In the genomic region with DNA sequence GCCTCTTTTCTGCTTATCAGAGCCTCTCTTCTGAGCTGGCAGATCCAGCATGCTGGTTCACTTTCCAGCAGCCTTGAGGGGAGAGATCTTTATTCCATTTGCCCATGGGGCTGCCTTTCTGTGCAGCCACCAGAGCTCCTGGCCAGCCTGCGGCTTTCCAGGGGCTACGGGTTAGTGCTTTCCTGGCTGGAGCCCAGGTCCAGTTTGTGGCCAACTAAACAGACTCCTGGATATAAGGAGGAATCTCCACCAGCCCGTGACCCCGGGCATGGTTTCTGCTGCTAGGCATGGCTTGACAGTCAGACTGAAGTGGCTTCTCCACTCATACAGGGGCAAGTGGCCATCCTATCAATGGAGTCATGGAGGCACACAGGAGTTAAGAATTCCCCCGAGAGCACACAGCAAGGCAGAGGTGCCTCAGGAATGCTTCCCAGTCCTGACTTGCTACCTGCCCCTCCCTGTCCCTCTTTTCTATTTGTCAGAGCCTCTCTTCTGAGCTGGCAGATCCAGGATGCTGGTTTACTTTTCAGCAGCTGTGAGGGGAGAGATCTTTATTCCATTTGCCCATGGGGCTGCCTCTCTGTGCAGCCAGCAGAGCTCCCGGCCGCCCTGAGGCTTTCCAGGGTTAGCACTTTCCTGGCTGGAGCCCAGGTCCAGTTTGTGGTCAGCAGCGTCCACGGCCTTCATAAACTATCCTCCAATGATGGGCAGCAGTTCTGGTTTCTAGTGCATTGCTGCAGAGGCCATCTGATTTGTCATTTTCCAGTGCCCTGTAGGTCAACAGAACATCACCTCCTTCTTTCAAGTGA, we compare ENCODE assay signal across 18 cellular contexts. TPM values are rescaled to one million over a fixed set of nuclear protein-coding genes. Genes with fewer than 3 reads are reported as not detected.
DNase-seq lines count a peak whose midpoint lies in the region; ATAC-seq and TF ChIP-seq lines count a peak whose summit lies in the region.
"Had no signal": no experiment of that assay in that cellular context is flagged by ENCODE, and none has a peak within 500 bp of the region (broad histone marks: within the 10 kb centered on the region; RNA-seq: fewer than 3 reads in every experiment).

No MANE protein-coding gene starts in this region.

- TF ChIP-seq CTCF in HFFc6 (IDR thresholded peaks at IDR 0.05) (no peak), neural progenitor cell (IDR thresholded peaks at IDR 0.05) (no peak)

- no peaks in the 10 kb centered on the region for H3K27me3 ChIP-seq in stomach smooth muscle (ENCODE audit: control insufficient read depth in 1 of 2, insufficient read depth in 2 of 2, low read length in 2 of 2)
- H3K27me3 ChIP-seq in neural progenitor cell = no peaks in the 10 kb centered on the region
- H3K27me3 ChIP-seq: BLaER1 had no signal

- H3K9me3 Mint-ChIP-seq in HFFc6 = peaks cover 14% of the 10 kb centered on the region
- peaks cover 16% of the 10 kb centered on the region for H3K9me3 Mint-ChIP-seq in neural progenitor cell
- peaks cover 8% of the 10 kb centered on the region for H3K9me3 Mint-ChIP-seq in activated CD4-positive, alpha-beta T cell treated with anti-CD3 and anti-CD28 coated beads, Interleukin-2, amount 10 ng/mL, durations not matched to agents 7 days and 5 days

- H3K4me3 ChIP-seq in stomach smooth muscle (ENCODE audit: low read length in 2 of 2) (no peak overlapping the region), neural progenitor cell (no peak overlapping the region)
- H3K4me3 ChIP-seq: BLaER1 had no signal

- H3K36me3 ChIP-seq in stomach smooth muscle (ENCODE audit: control insufficient read depth in 2 of 2, insufficient read depth in 2 of 2, low read length in 2 of 2) (peaks cover 5 to 9% of the 10 kb centered on the region in 2 donors), neural progenitor cell (no peaks in the 10 kb centered on the region)

- H3K36me3 Mint-ChIP-seq in HFFc6 (ENCODE audit: low read depth) = peaks cover 13% of the 10 kb centered on the region
- peaks cover 4% of the 10 kb centered on the region for H3K36me3 Mint-ChIP-seq in neural progenitor cell
- no peaks in the 10 kb centered on the region for H3K36me3 Mint-ChIP-seq in activated CD4-positive, alpha-beta T cell treated with anti-CD3 and anti-CD28 coated beads, Interleukin-2, amount 10 ng/mL, durations not matched to agents 7 days and 5 days (ENCODE audit: low read depth)
- H3K36me3 Mint-ChIP-seq: memory B cell had no signal

- no peaks in the 10 kb centered on the region for H3K9me3 ChIP-seq in stomach smooth muscle (ENCODE audit: control insufficient read depth in 2 of 2, low read length in 2 of 2)
- no peaks in the 10 kb centered on the region for H3K9me3 ChIP-seq in neural progenitor cell (ENCODE audit: low read depth)

- no peak overlapping the region for H2AFZ ChIP-seq in neural progenitor cell (replicated peaks)

- H3K4me3 Mint-ChIP-seq in HFFc6 (no peak overlapping the region), neural progenitor cell (no peak overlapping the region)
- no peak overlapping the region for H3K4me3 Mint-ChIP-seq in activated CD4-positive, alpha-beta T cell treated with anti-CD3 and anti-CD28 coated beads, Interleukin-2, amount 10 ng/mL, durations not matched to agents 7 days and 5 days
- H3K4me3 Mint-ChIP-seq: activated naive CD4-positive, alpha-beta T cell treated with anti-CD3 and anti-CD28 coated beads for 36 hours; central memory CD8-positive, alpha-beta T cell; memory B cell; type B pancreatic cell had no signal

- H3K27me3 Mint-ChIP-seq in HFFc6 (ENCODE audit: insufficient read depth) (peaks cover 4% of the 10 kb centered on the region), neural progenitor cell (ENCODE audit: insufficient read depth, low read depth) (no peaks in the 10 kb centered on the region)
- H3K27me3 Mint-ChIP-seq in activated CD4-positive, alpha-beta T cell treated with anti-CD3 and anti-CD28 coated beads, Interleukin-2, amount 10 ng/mL, durations not matched to agents 7 days and 5 days = no peaks in the 10 kb centered on the region
- H3K27me3 Mint-ChIP-seq: type B pancreatic cell had no signal

- H4K20me1 ChIP-seq in neural progenitor cell (ENCODE audit: low read depth) = no peaks in the 10 kb centered on the region
- H4K20me1 ChIP-seq: BLaER1 had no signal

- no peaks in the 10 kb centered on the region for H3F3A ChIP-seq in neural progenitor cell (ENCODE audit: low read depth)

- CTCF ChIA-PET in activated CD4-positive, alpha-beta T cell treated with anti-CD3 and anti-CD28 coated beads, Interleukin-2, amount 10 ng/mL, durations not matched to agents 7 days and 5 days (lab: Charles Lee) = interaction anchor here (1.1 to 1.4 kb wide), 3 partner anchors 9 to 10 kb away, joined by 3 to 4 read pairs (median 3); no protein-coding TSS in a partner anchor

- H3K9ac ChIP-seq in stomach smooth muscle (ENCODE audit: low read length in 2 of 2) (peak overlapping the region in 1 of 2 donors; percentile 29), neural progenitor cell (no peak overlapping the region)
- H3K9ac ChIP-seq: BLaER1 had no signal

- no peak for ATAC-seq in HG03175 (IDR thresholded peaks at IDR 0.05; ENCODE audit: unreplicated experiment)
- ATAC-seq: PC-3 had no signal

- H3K27ac ChIP-seq in stomach smooth muscle (ENCODE audit: low read length) (peak overlapping the region; percentile 94), neural progenitor cell (no peak overlapping the region)
- H3K27ac ChIP-seq: BLaER1 had no signal

- H3K4me1 ChIP-seq in stomach smooth muscle (ENCODE audit: control insufficient read depth, insufficient read depth, low read length) (peaks cover 78% of the 10 kb centered on the region), neural progenitor cell (peaks cover 6% of the 10 kb centered on the region)

- DNase-seq in HFFc6 = peak; percentile 52
- DNase-seq in astrocyte of the hippocampus (ENCODE audit: low read depth, low spot score) = peak; percentile 29
- DNase-seq in kidney glomerular epithelial cell (lab: John Stamatoyannopoulos, UW) = peak; percentile 78
- DNase-seq in neural progenitor cell (ENCODE audit: low spot score) = no peak
- no peak for DNase-seq in activated CD4-positive, alpha-beta T cell treated with anti-CD3 and anti-CD28 coated beads, Interleukin-2, amount 10 ng/mL, durations not matched to agents 7 days and 5 days
- DNase-seq in NCI-H526 treated with DMSO at 0.1 percent for 48 hours (lab: John Stamatoyannopoulos, UW) = no peak
- DNase-seq: activated CD4-positive, CD25-positive, alpha-beta regulatory T cell; activated naive CD4-positive, alpha-beta T cell treated with anti-CD3 and anti-CD28 coated beads for 36 hours; hypothalamus; NCI-H1105 treated with DMSO at 0.1 percent for 48 hours; occipital lobe; PC-3 had no signal

- H3K27ac Mint-ChIP-seq in HFFc6 (no peak overlapping the region), neural progenitor cell (no peak overlapping the region)
- H3K27ac Mint-ChIP-seq in activated CD4-positive, alpha-beta T cell treated with anti-CD3 and anti-CD28 coated beads, Interleukin-2, amount 10 ng/mL, durations not matched to agents 7 days and 5 days = no peak overlapping the region
- H3K27ac Mint-ChIP-seq: activated naive CD4-positive, alpha-beta T cell treated with anti-CD3 and anti-CD28 coated beads for 36 hours; memory B cell; type B pancreatic cell had no signal

- no peaks in the 10 kb centered on the region for H3K79me2 ChIP-seq in neural progenitor cell (ENCODE audit: low read depth)

- H3K4me1 Mint-ChIP-seq in HFFc6 (ENCODE audit: low read depth) = peaks cover 28% of the 10 kb centered on the region
- peaks cover 8% of the 10 kb centered on the region for H3K4me1 Mint-ChIP-seq in neural progenitor cell
- H3K4me1 Mint-ChIP-seq in activated CD4-positive, alpha-beta T cell treated with anti-CD3 and anti-CD28 coated beads, Interleukin-2, amount 10 ng/mL, durations not matched to agents 7 days and 5 days = no peaks in the 10 kb centered on the region
- H3K4me1 Mint-ChIP-seq: central memory CD8-positive, alpha-beta T cell; memory B cell had no signal

- POLR2A ChIA-PET in activated CD4-positive, alpha-beta T cell treated with anti-CD3 and anti-CD28 coated beads, Interleukin-2, amount 10 ng/mL, durations not matched to agents 7 days and 5 days (lab: Charles Lee) = no interaction called here

- H3K4me2 ChIP-seq in neural progenitor cell = no peak overlapping the region
- H3K4me2 ChIP-seq: BLaER1 had no signal

RNA-seq across cellular contexts. Expression of a gene that starts 35.9 kb away (rescaled TPM):
- 1 to 10 TPM; 1.8 to 4.0 (median 2.1) TPM for total RNA-seq in HFFc6 (2021; fragmentation: NEBNext Ultra II Directional; extraction: Animal tissue kit (Norgen Biotek cat#: 25700))
- total RNA-seq in neural progenitor cell (ENCODE audit: low replicate concordance) = 6.8 and 8.7 TPM in 2 replicates
- total RNA-seq in activated CD4-positive, alpha-beta T cell treated with anti-CD3 and anti-CD28 coated beads, Interleukin-2, amount 10 ng/mL, durations not matched to agents 7 days and 5 days = 1 to 10 TPM; 3.6 to 4.2 TPM

Comparison
In these comparisons a context has a peak if more than half of its experiments do, and no peak if none do; other contexts are left out.
1. DNase-seq: peak in HFFc6 (single experiment), astrocyte of the hippocampus (single experiment) and kidney glomerular epithelial cell (single experiment); none in neural progenitor cell (single experiment), activated CD4-positive, alpha-beta T cell treated with anti-CD3 and anti-CD28 coated beads, Interleukin-2, amount 10 ng/mL, durations not matched to agents 7 days and 5 days (single experiment) and NCI-H526 treated with DMSO at 0.1 percent for 48 hours (single experiment).